17 cellular contexts compared by ENCODE assay signal in the genomic region with DNA sequence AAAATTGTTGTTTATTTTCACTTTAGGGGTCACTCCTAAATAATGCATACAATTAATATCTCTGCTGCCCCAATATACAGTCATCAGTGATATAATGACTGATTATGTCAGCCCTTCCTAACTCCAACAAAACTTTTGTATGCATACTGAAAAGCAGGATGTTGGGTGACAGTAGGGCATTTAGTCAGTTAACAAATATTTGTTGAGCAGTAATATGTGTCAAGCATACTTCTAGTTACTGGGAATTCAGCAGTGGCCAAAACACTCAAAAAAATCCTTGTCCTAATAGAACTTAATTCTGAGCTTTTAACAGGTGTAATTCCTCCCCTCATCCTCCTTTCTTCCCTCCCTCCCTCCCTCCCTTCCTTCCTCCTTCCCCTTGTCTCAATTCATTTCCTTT.
"Had no signal": no experiment of that assay in that cellular context is flagged by ENCODE, and none has a peak within 500 bp of the region (broad histone marks: within the 10 kb centered on the region; RNA-seq: fewer than 3 reads in every experiment).

No MANE protein-coding gene starts in this region.

- DNase-seq: activated CD4-positive, alpha-beta T cell treated with anti-CD3 and anti-CD28 coated beads for 4 hours; activated CD8-positive, alpha-beta T cell treated with anti-CD3 and anti-CD28 coated beads for 36 hours; activated effector memory CD4-positive, alpha-beta T cell treated with anti-CD3 and anti-CD28 coated beads, Interleukin-2, amount 50 U/mL, for 16 hours; activated T-cell treated with anti-CD3 and anti-CD28 coated beads, Interleukin-2, amount 50 U/mL, for 4 hours; body of pancreas; central memory CD4-positive, alpha-beta T cell; effector memory CD4-positive, alpha-beta T cell; hippocampal formation; kidney; occipital lobe; small intestine; stimulated activated CD4-positive, alpha-beta T cell treated with anti-CD3 and anti-CD28 coated beads, Interleukin-4, amount 100 ng/mL, for 24 hours; stimulated activated naive CD4-positive, alpha-beta T cell; tibial artery; uterus had no signal

- H3K27me3 ChIP-seq: body of pancreas, right atrium auricular region, tibial artery, uterus had no signal

- H3K9me3 ChIP-seq: body of pancreas, right atrium auricular region, tibial artery, uterus had no signal

- FAIRE-seq: kidney, small intestine had no signal

- H3K27ac ChIP-seq: body of pancreas, coronary artery, right atrium auricular region, tibial artery, uterus had no signal

- H3K4me3 ChIP-seq: body of pancreas, coronary artery, right atrium auricular region, tibial artery, uterus had no signal

- ATAC-seq: activated CD8-positive, alpha-beta T cell treated with anti-CD3 and anti-CD28 coated beads for 36 hours; activated T-cell treated with anti-CD3 and anti-CD28 coated beads, Interleukin-2, amount 50 U/mL, for 4 hours; body of pancreas had no signal

- H3K36me3 ChIP-seq: right atrium auricular region, tibial artery, uterus had no signal

- H3K4me1 ChIP-seq: body of pancreas, right atrium auricular region, tibial artery, uterus had no signal
